In the genomic region with DNA sequence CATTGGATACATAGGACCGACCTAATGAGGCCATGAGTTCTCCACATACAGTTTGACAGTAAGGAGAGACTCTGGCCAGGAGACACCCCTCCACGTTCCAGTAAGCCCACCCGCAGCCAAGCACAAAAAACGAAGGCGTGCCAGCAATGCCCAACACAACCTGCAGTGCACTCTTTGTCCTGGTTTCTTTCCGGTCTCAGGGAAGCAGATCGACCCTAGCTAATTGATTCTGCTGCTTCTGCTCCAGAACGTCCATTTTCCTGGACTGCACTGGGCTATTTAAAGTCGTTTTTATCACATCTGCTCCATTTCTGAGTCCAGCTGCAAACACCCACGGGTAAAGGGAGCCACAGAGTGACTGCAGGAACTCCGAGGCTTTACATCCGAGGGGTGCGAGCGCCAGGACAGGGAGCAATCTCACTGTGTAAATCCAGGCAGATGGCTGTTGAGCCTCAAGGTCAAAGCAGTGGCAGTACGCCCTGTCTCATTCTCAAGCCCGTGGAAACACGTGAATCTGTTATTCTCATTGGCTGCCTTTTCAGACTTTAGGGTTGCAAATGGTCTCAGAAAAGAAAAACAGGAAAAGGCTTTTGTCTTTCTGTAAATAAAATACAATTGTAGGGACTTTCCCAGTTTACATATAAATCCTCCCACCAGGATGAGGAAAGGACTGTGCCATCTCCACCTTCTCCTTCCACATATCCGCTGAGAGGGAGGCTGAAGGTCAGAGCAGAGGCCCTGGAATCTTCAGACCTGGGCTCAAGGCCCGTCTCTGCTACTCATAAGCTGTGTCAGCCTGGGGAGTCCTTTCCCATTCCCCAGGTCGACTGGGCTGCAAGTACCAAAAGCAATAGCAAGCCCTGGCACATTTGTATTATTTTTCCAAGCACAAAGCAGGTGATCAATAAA, we compare ENCODE assay signal across 1 cellular context.
TF ChIP-seq lines count a peak whose summit lies in the region.

No MANE protein-coding gene starts in this region.

TF ChIP-seq in SK-N-SH treated with all-trans-retinoic acid at 6 μM for 48 hours, 23 proteins besides CTCF, POLR2A, EP300 and RAD21 (continued from another document):
- TF ChIP-seq, protein P1, sequence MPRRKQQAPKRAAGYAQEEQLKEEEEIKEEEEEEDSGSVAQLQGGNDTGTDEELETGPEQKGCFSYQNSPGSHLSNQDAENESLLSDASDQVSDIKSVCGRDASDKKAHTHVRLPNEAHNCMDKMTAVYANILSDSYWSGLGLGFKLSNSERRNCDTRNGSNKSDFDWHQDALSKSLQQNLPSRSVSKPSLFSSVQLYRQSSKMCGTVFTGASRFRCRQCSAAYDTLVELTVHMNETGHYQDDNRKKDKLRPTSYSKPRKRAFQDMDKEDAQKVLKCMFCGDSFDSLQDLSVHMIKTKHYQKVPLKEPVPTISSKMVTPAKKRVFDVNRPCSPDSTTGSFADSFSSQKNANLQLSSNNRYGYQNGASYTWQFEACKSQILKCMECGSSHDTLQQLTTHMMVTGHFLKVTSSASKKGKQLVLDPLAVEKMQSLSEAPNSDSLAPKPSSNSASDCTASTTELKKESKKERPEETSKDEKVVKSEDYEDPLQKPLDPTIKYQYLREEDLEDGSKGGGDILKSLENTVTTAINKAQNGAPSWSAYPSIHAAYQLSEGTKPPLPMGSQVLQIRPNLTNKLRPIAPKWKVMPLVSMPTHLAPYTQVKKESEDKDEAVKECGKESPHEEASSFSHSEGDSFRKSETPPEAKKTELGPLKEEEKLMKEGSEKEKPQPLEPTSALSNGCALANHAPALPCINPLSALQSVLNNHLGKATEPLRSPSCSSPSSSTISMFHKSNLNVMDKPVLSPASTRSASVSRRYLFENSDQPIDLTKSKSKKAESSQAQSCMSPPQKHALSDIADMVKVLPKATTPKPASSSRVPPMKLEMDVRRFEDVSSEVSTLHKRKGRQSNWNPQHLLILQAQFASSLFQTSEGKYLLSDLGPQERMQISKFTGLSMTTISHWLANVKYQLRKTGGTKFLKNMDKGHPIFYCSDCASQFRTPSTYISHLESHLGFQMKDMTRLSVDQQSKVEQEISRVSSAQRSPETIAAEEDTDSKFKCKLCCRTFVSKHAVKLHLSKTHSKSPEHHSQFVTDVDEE (CRISPR knock-in tag; IDR thresholded peaks at IDR 0.05): no peak
- no peak for TF ChIP-seq ZNF565 (CRISPR knock-in tag; conservative IDR thresholded peaks at IDR 0.05; ENCODE audit: low read depth)
- no peak for TF ChIP-seq ARNTL (CRISPR knock-in tag; IDR thresholded peaks at IDR 0.05; ENCODE audit: borderline replicate concordance, low read depth)
- no peak for TF ChIP-seq RARB (CRISPR knock-in tag; IDR thresholded peaks at IDR 0.05)
- TF ChIP-seq ZFP30 (CRISPR knock-in tag; IDR thresholded peaks at IDR 0.05): no peak
